32 cellular contexts compared by ENCODE assay signal in the genomic region with DNA sequence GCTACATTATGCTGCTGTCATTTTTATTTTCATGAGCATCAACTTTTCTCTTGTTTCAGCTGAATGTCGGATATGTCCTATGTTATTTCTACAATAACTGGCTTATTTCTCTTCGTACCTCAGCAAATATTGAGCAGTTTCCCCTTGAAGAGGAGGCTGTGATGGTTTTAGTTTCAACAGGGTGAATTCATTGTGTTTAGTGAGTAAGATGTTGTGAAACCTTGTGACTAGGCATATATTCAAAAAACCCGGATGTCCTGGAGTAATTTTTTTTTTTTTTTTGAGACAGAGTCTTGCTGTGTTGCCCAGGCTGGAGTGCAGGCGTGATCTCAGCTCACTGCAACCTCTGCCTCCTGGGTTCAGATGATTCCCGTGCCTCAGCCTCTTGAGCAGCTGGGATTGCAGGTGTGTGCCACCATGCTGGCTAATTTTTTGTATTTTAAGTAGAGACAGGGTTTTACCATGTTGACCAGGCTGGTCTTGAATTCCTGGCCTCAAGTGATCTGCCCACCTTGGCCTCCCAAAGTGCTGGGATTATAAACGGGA. TPM values are rescaled to one million over a fixed set of nuclear protein-coding genes. Genes with fewer than 3 reads are reported as not detected.
DNase-seq lines count a peak whose midpoint lies in the region; ATAC-seq and TF ChIP-seq lines count a peak whose summit lies in the region.
"Had no signal": no experiment of that assay in that cellular context is flagged by ENCODE, and none has a peak within 500 bp of the region (broad histone marks: within the 10 kb centered on the region; RNA-seq: fewer than 3 reads in every experiment).

No MANE protein-coding gene starts in this region.

- H3K4me3 Mint-ChIP-seq in WTC11 (no peak overlapping the region), immature natural killer cell (no peak overlapping the region)
- H3K4me3 Mint-ChIP-seq: activated CD8-positive, alpha-beta T cell treated with anti-CD3 and anti-CD28 coated beads for 36 hours; neural crest cell had no signal

- TF ChIP-seq CTCF in HL-60 (IDR thresholded peaks at IDR 0.05; ENCODE audit: insufficient read depth, low read length), result no peak
- no peak for TF ChIP-seq CTCF in WTC11 (IDR thresholded peaks at IDR 0.05)
- TF ChIP-seq CTCF in fibroblast of pulmonary artery (IDR thresholded peaks at IDR 0.05; ENCODE audit: low read length, missing control alignments), result no peak
- TF ChIP-seq CTCF in upper lobe of right lung (IDR thresholded peaks at IDR 0.05), result no peak
- TF ChIP-seq CTCF in dorsolateral prefrontal cortex (IDR thresholded peaks at IDR 0.05 in 54 of 56, conservative IDR thresholded peaks at IDR 0.05 in 2 of 56; ENCODE audit: low read depth in 1 of 56, partially characterized antibody in 56 of 56), result no peak

- POLR2A ChIA-PET in WTC11 (lab: Charles Lee), result interaction anchor here (0.7 kb wide), 1 partner anchor 1153 kb away, joined by 3 read pairs; no protein-coding TSS in a partner anchor

- H3K27me3 ChIP-seq in HL-60 (ENCODE audit: insufficient read depth, poor library complexity, severe bottlenecking) (no peaks in the 10 kb centered on the region), upper lobe of right lung (no peaks in the 10 kb centered on the region), dorsolateral prefrontal cortex (no peaks in the 10 kb centered on the region)
- H3K27me3 ChIP-seq: breast epithelium, colonic mucosa, esophagus muscularis mucosa, sigmoid colon, tibial nerve had no signal

- intact Hi-C loops in upper lobe of right lung (cut with DNase I), result no loop called here
- intact Hi-C loops in dorsolateral prefrontal cortex (cut with DNase I), result loop anchor here in 1 of 2 donors (10.0 kb wide), 1 partner anchor 85 kb away; the partner anchor contains the start of gene GOSR1

- H3K9me3 Mint-ChIP-seq in WTC11 (no peaks in the 10 kb centered on the region), immature natural killer cell (no peaks in the 10 kb centered on the region)
- H3K9me3 Mint-ChIP-seq: activated CD8-positive, alpha-beta T cell treated with anti-CD3 and anti-CD28 coated beads for 36 hours; neural crest cell had no signal

- H3K27me3 Mint-ChIP-seq in WTC11 (ENCODE audit: low read depth), result no peaks in the 10 kb centered on the region
- H3K27me3 Mint-ChIP-seq in immature natural killer cell (ENCODE audit: low read depth in 3 of 3), result no peaks in the 10 kb centered on the region
- H3K27me3 Mint-ChIP-seq: activated CD8-positive, alpha-beta T cell treated with anti-CD3 and anti-CD28 coated beads for 36 hours; progenitor cell of endocrine pancreas had no signal

- DNase-seq in HL-60 (ENCODE audit: low read depth in 1 of 2, low spot score in 1 of 2) (no peak), WTC11 (ENCODE audit: low spot score) (no peak), fibroblast of pulmonary artery (ENCODE audit: low read depth) (peak; percentile 64), upper lobe of right lung (no peak), OCI-M2 (lab: John Stamatoyannopoulos, UW; ENCODE audit: unreplicated experiment) (no peak), dorsolateral prefrontal cortex (no peak), immature natural killer cell (no peak)
- DNase-seq: activated CD4-positive, CD25-positive, alpha-beta regulatory T cell treated with anti-CD3 and anti-CD28 coated beads, Interleukin-2, amount 50 U/mL, for 72 hours; activated CD8-positive, alpha-beta T cell treated with anti-CD3 and anti-CD28 coated beads for 36 hours; activated gamma-delta T cell; activated T-cell treated with anti-CD3 and anti-CD28 coated beads for 4 hours; colonic mucosa; GF-D8; glutamatergic neuron; H7; NCI-H1417 treated with DMSO at 0.1 percent for 48 hours; NCI-H2081 treated with DMSO at 0.1 percent for 48 hours; NCI-H345; NCI-H748 treated with DMSO at 0.1 percent for 48 hours; OCI-M1; sigmoid colon; SW 1271 had no signal

- peaks cover 10% of the 10 kb centered on the region for H3K4me1 Mint-ChIP-seq in WTC11
- peaks cover 12 to 44% of the 10 kb centered on the region in 2 donors for H3K4me1 Mint-ChIP-seq in immature natural killer cell

- H3K36me3 ChIP-seq in upper lobe of right lung, result peaks cover 67% of the 10 kb centered on the region
- H3K36me3 ChIP-seq: breast epithelium had no signal

- H3K27ac ChIP-seq in HL-60 (replicated peaks) (peak overlapping the region; percentile 27), upper lobe of right lung (no peak overlapping the region), dorsolateral prefrontal cortex (peak overlapping the region in 3 of 59 donors; percentile 4 to 41 (median 6))
- H3K27ac ChIP-seq: breast epithelium, colonic mucosa, esophagus muscularis mucosa, sigmoid colon, tibial nerve had no signal

- H3K36me3 Mint-ChIP-seq in WTC11 (peaks cover 9% of the 10 kb centered on the region), immature natural killer cell (peaks cover 11 to 34% (median 21%) of the 10 kb centered on the region in 3 donors)

- H3K27ac Mint-ChIP-seq in WTC11 (no peak overlapping the region), immature natural killer cell (peak overlapping the region in 1 of 6 donors; percentile 39)
- H3K27ac Mint-ChIP-seq: activated CD8-positive, alpha-beta T cell treated with anti-CD3 and anti-CD28 coated beads for 36 hours; progenitor cell of endocrine pancreas had no signal

- ATAC-seq in WTC11 (no peak), upper lobe of right lung (peak; percentile 31)
- ATAC-seq: activated CD8-positive, alpha-beta T cell treated with anti-CD3 and anti-CD28 coated beads for 36 hours; Right ventricle myocardium inferior had no signal

- no peak overlapping the region for H3K4me3 ChIP-seq in HL-60 (replicated peaks; ENCODE audit: insufficient read depth, low read length)
- H3K4me3 ChIP-seq in fibroblast of pulmonary artery (replicated peaks; ENCODE audit: low read depth, low read length), result no peak overlapping the region
- no peak overlapping the region for H3K4me3 ChIP-seq in upper lobe of right lung
- no peak overlapping the region for H3K4me3 ChIP-seq in dorsolateral prefrontal cortex
- H3K4me3 ChIP-seq: breast epithelium, colonic mucosa, esophagus muscularis mucosa, lung, sigmoid colon, tibial nerve had no signal

- H3K9me3 ChIP-seq in upper lobe of right lung, result no peaks in the 10 kb centered on the region
- H3K9me3 ChIP-seq: breast epithelium, colonic mucosa, esophagus muscularis mucosa, sigmoid colon, tibial nerve had no signal

- H3K4me1 ChIP-seq in upper lobe of right lung, result no peaks in the 10 kb centered on the region
- H3K4me1 ChIP-seq: breast epithelium, colonic mucosa, sigmoid colon, tibial nerve had no signal

- CTCF ChIA-PET in WTC11 (lab: Charles Lee), result interaction anchor here (0.9 to 1.1 kb wide), 2 partner anchors 17 to 50 kb away, joined by 3 read pairs; no protein-coding TSS in a partner anchor

TF ChIP-seq in WTC11, 78 proteins besides CTCF, POLR2A, EP300 and RAD21:
- TF ChIP-seq, protein P1, sequence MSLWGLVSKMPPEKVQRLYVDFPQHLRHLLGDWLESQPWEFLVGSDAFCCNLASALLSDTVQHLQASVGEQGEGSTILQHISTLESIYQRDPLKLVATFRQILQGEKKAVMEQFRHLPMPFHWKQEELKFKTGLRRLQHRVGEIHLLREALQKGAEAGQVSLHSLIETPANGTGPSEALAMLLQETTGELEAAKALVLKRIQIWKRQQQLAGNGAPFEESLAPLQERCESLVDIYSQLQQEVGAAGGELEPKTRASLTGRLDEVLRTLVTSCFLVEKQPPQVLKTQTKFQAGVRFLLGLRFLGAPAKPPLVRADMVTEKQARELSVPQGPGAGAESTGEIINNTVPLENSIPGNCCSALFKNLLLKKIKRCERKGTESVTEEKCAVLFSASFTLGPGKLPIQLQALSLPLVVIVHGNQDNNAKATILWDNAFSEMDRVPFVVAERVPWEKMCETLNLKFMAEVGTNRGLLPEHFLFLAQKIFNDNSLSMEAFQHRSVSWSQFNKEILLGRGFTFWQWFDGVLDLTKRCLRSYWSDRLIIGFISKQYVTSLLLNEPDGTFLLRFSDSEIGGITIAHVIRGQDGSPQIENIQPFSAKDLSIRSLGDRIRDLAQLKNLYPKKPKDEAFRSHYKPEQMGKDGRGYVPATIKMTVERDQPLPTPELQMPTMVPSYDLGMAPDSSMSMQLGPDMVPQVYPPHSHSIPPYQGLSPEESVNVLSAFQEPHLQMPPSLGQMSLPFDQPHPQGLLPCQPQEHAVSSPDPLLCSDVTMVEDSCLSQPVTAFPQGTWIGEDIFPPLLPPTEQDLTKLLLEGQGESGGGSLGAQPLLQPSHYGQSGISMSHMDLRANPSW (CRISPR knock-in tag; conservative IDR thresholded peaks at IDR 0.05; ENCODE audit: low read depth), result no peak
- TF ChIP-seq ZNF121 (CRISPR knock-in tag; IDR thresholded peaks at IDR 0.05), result 0 out of 2 replicates have a peak, but pooled peaks have one; percentile 18

RNA-seq across cellular contexts. Expression of gene CPD, which starts 11.1 kb away (rescaled TPM):
- total RNA-seq in WTC11 (2021) (36.1 to 43.0 TPM (median 40.1 TPM) in 3 replicates), upper lobe of right lung (75.3 TPM), dorsolateral prefrontal cortex (10 to 100 TPM; 45.2 to 97.3 (median 64.6) TPM)
- polyA plus RNA-seq in immature natural killer cell, result 10 to 100 TPM; 22.0 to 37.4 (median 24.8) TPM

RNA-seq across cellular contexts. Expression of gene TMIGD1, which starts 56.0 kb away (rescaled TPM):
- total RNA-seq in WTC11 (2021) (not detected in 3 replicates), upper lobe of right lung (not detected), dorsolateral prefrontal cortex (under 1 TPM in 2 of 120 experiments, not detected in 118; 0.47 to 0.48 TPM)
- polyA plus RNA-seq in immature natural killer cell, result not detected
- total RNA-seq: activated CD8-positive, alpha-beta T cell treated with anti-CD3 and anti-CD28 coated beads for 36 hours; H7; kidney epithelial cell; lung; mucosa of gallbladder; neural crest cell; progenitor cell of endocrine pancreas; Right ventricle myocardium inferior; tibial nerve had no signal
- polyA plus RNA-seq: adipose tissue, lung had no signal
